8 cellular contexts compared by ENCODE assay signal in genomic region chr7:30027065-30027456, GRCh38. TPM values are rescaled to one million over a fixed set of nuclear protein-coding genes. Genes with fewer than 3 reads are reported as not detected.
DNase-seq lines count a peak whose midpoint lies in the region; ATAC-seq, FAIRE-seq and TF ChIP-seq lines count a peak whose summit lies in the region.

No MANE protein-coding gene starts in this region.

- no peaks in the 10 kb centered on the region for H3K27me3 ChIP-seq in ACC112 (ENCODE audit: insufficient read depth, low read length)
- H3K27me3 ChIP-seq in foreskin keratinocyte = no peaks in the 10 kb centered on the region
- H3K27me3 ChIP-seq in ovary = no peaks in the 10 kb centered on the region

- intact Hi-C loops in ovary (cut with DNase I) = no loop called here

- DNase-seq in GM12891 (ENCODE audit: insufficient read length, low spot score) (no peak), Kasumi-1 (lab: John Stamatoyannopoulos, UW) (peak; percentile 71 to 83), foreskin keratinocyte (peak; percentile 78 to 87), ovary (no peak), cortex of kidney (lab: John Stamatoyannopoulos, UW) (no peak)
- peak; percentile 14 for DNase-seq in activated T-cell treated with anti-CD3 and anti-CD28 coated beads, Interleukin-2, amount 50 U/mL, for 4 hours

- FAIRE-seq in GM12891 (lab: Jason Lieb, UNC) = peak; percentile 48

- peak overlapping the region; percentile 22 for H3K27ac ChIP-seq in ACC112 (ENCODE audit: low read depth, low read length)
- H3K27ac ChIP-seq in foreskin keratinocyte = peak overlapping the region; percentile 45
- H3K27ac ChIP-seq in ovary = peak overlapping the region; percentile 15 to 27

- ATAC-seq in activated T-cell treated with anti-CD3 and anti-CD28 coated beads, Interleukin-2, amount 50 U/mL, for 4 hours = peak; percentile 15 to 22
- ATAC-seq in foreskin keratinocyte = peak; percentile 62
- no peak for ATAC-seq in GM18520 (IDR thresholded peaks at IDR 0.05; ENCODE audit: unreplicated experiment)

- no peaks in the 10 kb centered on the region for H3K9me3 ChIP-seq in ovary

- H3K4me1 Mint-ChIP-seq in activated T-cell treated with anti-CD3 and anti-CD28 coated beads, Interleukin-2, amount 50 U/mL, for 4 hours (ENCODE audit: low read depth) = peaks cover 29% of the 10 kb centered on the region

- H3K36me3 ChIP-seq in ACC112 (ENCODE audit: insufficient read depth, low read length) (no peaks in the 10 kb centered on the region), ovary (no peaks in the 10 kb centered on the region)

- peak overlapping the region; percentile 93 for H3K4me3 Mint-ChIP-seq in activated T-cell treated with anti-CD3 and anti-CD28 coated beads, Interleukin-2, amount 50 U/mL, for 4 hours

- H2AFZ ChIP-seq in ACC112 (ENCODE audit: low read length, unreplicated experiment) = peak overlapping the region; percentile 94

- no peaks in the 10 kb centered on the region for H3K36me3 Mint-ChIP-seq in activated T-cell treated with anti-CD3 and anti-CD28 coated beads, Interleukin-2, amount 50 U/mL, for 4 hours (ENCODE audit: insufficient read depth)

- no peaks in the 10 kb centered on the region for H3K27me3 Mint-ChIP-seq in activated T-cell treated with anti-CD3 and anti-CD28 coated beads, Interleukin-2, amount 50 U/mL, for 4 hours (ENCODE audit: low read depth)

- no peak for TF ChIP-seq EP300 in ovary (IDR thresholded peaks at IDR 0.05)

- H3K4me3 ChIP-seq in ACC112 (ENCODE audit: low read depth, low read length) (peak overlapping the region; percentile 92), ovary (peak overlapping the region; percentile 62)

- peaks cover 64% of the 10 kb centered on the region for H3K79me2 ChIP-seq in ACC112 (ENCODE audit: control insufficient read depth, insufficient read depth, low read length, unreplicated experiment)

- H3K4me1 ChIP-seq in ACC112 (ENCODE audit: control insufficient read depth, insufficient read depth, low read length, unreplicated experiment) (peaks cover 19% of the 10 kb centered on the region), foreskin keratinocyte (peaks cover 7% of the 10 kb centered on the region), ovary (ENCODE audit: insufficient read depth) (peaks cover 15% of the 10 kb centered on the region)

- WGBS in ovary, 3 donors = 0 to 1% (median 1%) methylated on average over 10 of the region's 10 CpGs

- H3K9me3 Mint-ChIP-seq in activated T-cell treated with anti-CD3 and anti-CD28 coated beads, Interleukin-2, amount 50 U/mL, for 4 hours = no peaks in the 10 kb centered on the region

- TF ChIP-seq POLR2A in GM12891 (IDR thresholded peaks at IDR 0.05; ENCODE audit: low read depth, low read length) = no peak; the same call in 1 of the 2 replicates
- no peak for TF ChIP-seq POLR2A in ovary (IDR thresholded peaks at IDR 0.05)

- TF ChIP-seq CTCF in foreskin keratinocyte (conservative IDR thresholded peaks at IDR 0.05) (no peak), ovary (IDR thresholded peaks at IDR 0.05) (no peak)

TF ChIP-seq in GM12891, 5 proteins besides CTCF, POLR2A, EP300 and RAD21:
- TF ChIP-seq POU2F2 (IDR thresholded peaks at IDR 0.05; ENCODE audit: low read depth, low read length) = no peak
- 0 out of 2 replicates have a peak, but pooled peaks have one; percentile 20 for TF ChIP-seq TAF1 (IDR thresholded peaks at IDR 0.05; ENCODE audit: low read depth, low read length)
- TF ChIP-seq SPI1 (IDR thresholded peaks at IDR 0.05; ENCODE audit: low read depth, low read length) = peak; percentile 77
- no peak for TF ChIP-seq PAX5 (IDR thresholded peaks at IDR 0.05; ENCODE audit: insufficient read depth, low read length, severe bottlenecking)
- no peak for TF ChIP-seq POLR2AphosphoS5 (IDR thresholded peaks at IDR 0.05; ENCODE audit: low read depth, low read length)
TF ChIP-seq in GM12891: peak in this region for 2.

RNA-seq across cellular contexts. Expression of gene FKBP14, which starts 0.6 kb away (rescaled TPM):
- polyA plus RNA-seq in GM12891 (2012; ENCODE audit: low read depth, missing spikeins) = 3.4 TPM
- total RNA-seq in activated T-cell treated with anti-CD3 and anti-CD28 coated beads, Interleukin-2, amount 50 U/mL, for 4 hours = 1 to 10 TPM; 5.3 to 7.0 (median 5.9) TPM
- total RNA-seq in foreskin keratinocyte (17.5 and 19.5 TPM in 2 replicates), ovary (10 to 100 TPM in 5 of 7 donors, 1 to 10 TPM in 2; 5.9 to 19.6 (median 16.3) TPM)
- polyA plus RNA-seq in foreskin keratinocyte (5.8 and 6.4 TPM in 2 replicates), ovary (10 to 100 TPM in 1 of 2 donors, 1 to 10 TPM in 1; 3.4 to 13.5 TPM)

RNA-seq across cellular contexts. Expression of gene PLEKHA8, which starts 1.2 kb away (rescaled TPM):
- 2.5 TPM for polyA plus RNA-seq in GM12891 (2012; ENCODE audit: low read depth, missing spikeins)
- total RNA-seq in activated T-cell treated with anti-CD3 and anti-CD28 coated beads, Interleukin-2, amount 50 U/mL, for 4 hours = 1 to 10 TPM; 5.2 to 6.1 (median 5.4) TPM
- total RNA-seq in foreskin keratinocyte (14.0 and 14.3 TPM in 2 replicates), ovary (10 to 100 TPM in 5 of 7 donors, 1 to 10 TPM in 2; 3.3 to 12.8 (median 10.3) TPM)
- polyA plus RNA-seq in foreskin keratinocyte (3.9 and 4.7 TPM in 2 replicates), ovary (1 to 10 TPM; 3.1 to 5.4 TPM)

RNA-seq across cellular contexts. Expression of gene SCRN1, which starts 37.5 kb away (rescaled TPM):
- polyA plus RNA-seq in GM12891 (2012; ENCODE audit: low read depth, missing spikeins) = 38.2 TPM
- total RNA-seq in activated T-cell treated with anti-CD3 and anti-CD28 coated beads, Interleukin-2, amount 50 U/mL, for 4 hours = 1 to 10 TPM; 1.5 to 4.2 (median 1.7) TPM
- total RNA-seq in foreskin keratinocyte (103 and 105 TPM in 2 replicates), ovary (10 to 100 TPM; 34.0 to 84.0 (median 63.3) TPM)
- polyA plus RNA-seq in foreskin keratinocyte (32.9 and 37.5 TPM in 2 replicates), ovary (10 to 100 TPM; 23.4 to 67.7 TPM)

Comparison
In these comparisons a context has a peak if more than half of its experiments do, and no peak if none do; other contexts are left out.
1. DNase-seq: peak in Kasumi-1 (2 of 2), activated T-cell treated with anti-CD3 and anti-CD28 coated beads, Interleukin-2, amount 50 U/mL, for 4 hours (single experiment) and foreskin keratinocyte (2 of 2); none in GM12891 (single experiment), ovary (0 of 5) and cortex of kidney (single experiment).
2. RNA of gene SCRN1, which starts 37.5 kb away (total RNA-seq): 103 to 105 TPM in foreskin keratinocyte and 34.0 to 84.0 TPM in ovary; 1.5 to 4.2 TPM in activated T-cell treated with anti-CD3 and anti-CD28 coated beads, Interleukin-2, amount 50 U/mL, for 4 hours; every median in the first group is over 4 times any median in the second.
3. Peak in every context shown above with its lines, with median percentiles within 50 percentile points of each other: H3K27ac ChIP-seq.